In genomic region chr22:29072979-29073617, GRCh38 we compare ENCODE assay signal across 8 cellular contexts. TPM values are rescaled to one million over a fixed set of nuclear protein-coding genes. Genes with fewer than 3 reads are reported as not detected.
DNase-seq lines count a peak whose midpoint lies in the region; ATAC-seq and TF ChIP-seq lines count a peak whose summit lies in the region.

KREMEN1 (plus strand) TSS chr22:29073035; CDS start chr22:29073131, 96 bp downstream.

- ATAC-seq in body of pancreas = peak; percentile 2
- no peak for ATAC-seq in left lung

- H3K4me1 ChIP-seq in body of pancreas (peaks cover 29% of the 10 kb centered on the region), left lung (peaks cover 9 to 33% of the 10 kb centered on the region in 2 donors)

- peaks cover 20% of the 10 kb centered on the region for H3K4me1 Mint-ChIP-seq in activated naive CD4-positive, alpha-beta T cell treated with anti-CD3 and anti-CD28 coated beads for 36 hours (ENCODE audit: low read depth)

- no peak for TF ChIP-seq CTCF in body of pancreas (IDR thresholded peaks at IDR 0.05)
- TF ChIP-seq CTCF in left lung (IDR thresholded peaks at IDR 0.05) = no peak

- H3K27ac ChIP-seq in body of pancreas (peak within 1 kb of the TSS in 3 of 4 donors; percentile 6 to 41 (median 22)), left lung (peak within 1 kb of the TSS; percentile 34 to 70), temporal lobe (ENCODE audit: low read depth, low read length) (peak within 1 kb of the TSS; percentile 20)

- H3K27me3 ChIP-seq in body of pancreas (no peaks in the 10 kb centered on the region), left lung (peaks cover 0 to 63% of the 10 kb centered on the region in 2 donors)

- H3K36me3 ChIP-seq in body of pancreas (replicated peaks in 1 of 2; ENCODE audit: insufficient read depth in 1 of 2, low read depth in 2 of 2) (no peaks in the 10 kb centered on the region), left lung (no peaks in the 10 kb centered on the region)

- peaks cover 49% of the 10 kb centered on the region for H3K27me3 Mint-ChIP-seq in activated naive CD4-positive, alpha-beta T cell treated with anti-CD3 and anti-CD28 coated beads for 36 hours (ENCODE audit: low read depth)

- WGBS in body of pancreas, 2 donors = 2 to 6% methylated on average over 9 to 40 of the region's 76 CpGs

- H3K36me3 Mint-ChIP-seq in activated naive CD4-positive, alpha-beta T cell treated with anti-CD3 and anti-CD28 coated beads for 36 hours (ENCODE audit: low read depth) = no peaks in the 10 kb centered on the region

- CTCF ChIA-PET in activated naive CD4-positive, alpha-beta T cell treated with anti-CD3 and anti-CD28 coated beads for 36 hours (lab: Charles Lee) = interaction anchor here (1.1 to 1.4 kb wide), 2 partner anchors 49 to 240 kb away, joined by 3 read pairs; no protein-coding TSS in a partner anchor

- H3K27ac Mint-ChIP-seq in activated naive CD4-positive, alpha-beta T cell treated with anti-CD3 and anti-CD28 coated beads for 36 hours = no peak within 1 kb of the TSS

- DNase-seq in activated naive CD4-positive, alpha-beta T cell treated with anti-CD3 and anti-CD28 coated beads for 36 hours = no peak
- DNase-seq in activated naive CD4-positive, alpha-beta T cell (lab: John Stamatoyannopoulos, UW) = no peak
- DNase-seq in body of pancreas = peak in 1 of 4 donors; percentile 20
- DNase-seq in left lung = no peak
- DNase-seq in NCI-H1417 (lab: John Stamatoyannopoulos, UW) = no peak
- no peak for DNase-seq in NAMALWA (ENCODE audit: low spot score)
- no peak for DNase-seq in OCI-M1 (lab: John Stamatoyannopoulos, UW)

- H3K9me3 Mint-ChIP-seq in activated naive CD4-positive, alpha-beta T cell treated with anti-CD3 and anti-CD28 coated beads for 36 hours = no peaks in the 10 kb centered on the region

- peak within 1 kb of the TSS; percentile 65 for H3K4me3 Mint-ChIP-seq in activated naive CD4-positive, alpha-beta T cell treated with anti-CD3 and anti-CD28 coated beads for 36 hours

- H3K4me3 ChIP-seq in body of pancreas = peak within 1 kb of the TSS; percentile 46 to 83
- peak within 1 kb of the TSS; percentile 63 to 68 for H3K4me3 ChIP-seq in left lung

- H3K9me3 ChIP-seq in body of pancreas (no peaks in the 10 kb centered on the region), left lung (no peaks in the 10 kb centered on the region)

- TF ChIP-seq POLR2A in body of pancreas (IDR thresholded peaks at IDR 0.05) = no peak

- intact Hi-C loops in activated naive CD4-positive, alpha-beta T cell treated with anti-CD3 and anti-CD28 coated beads for 36 hours (cut with micrococcal nuclease) = loop anchor here (1.0 to 10.0 kb wide), 3 partner anchors 82 to 301 kb away; partner anchors contain the start of genes CCDC117 and ZNRF3
- intact Hi-C loops in body of pancreas (cut with DNase I) (no loop called here), left lung (cut with DNase I) (no loop called here)

RNA-seq across cellular contexts. Expression of gene KREMEN1, which starts in this region (rescaled TPM):
- total RNA-seq in activated naive CD4-positive, alpha-beta T cell treated with anti-CD3 and anti-CD28 coated beads for 36 hours = under 1 TPM; 0.17 to 0.35 TPM
- 1 to 10 TPM; 6.6 to 7.3 TPM for total RNA-seq in body of pancreas
- 10 to 100 TPM; 24.6 to 42.3 TPM for total RNA-seq in left lung
- total RNA-seq in temporal lobe = 6.6 TPM
